1 cellular context compared by ENCODE assay signal in the genomic region with DNA sequence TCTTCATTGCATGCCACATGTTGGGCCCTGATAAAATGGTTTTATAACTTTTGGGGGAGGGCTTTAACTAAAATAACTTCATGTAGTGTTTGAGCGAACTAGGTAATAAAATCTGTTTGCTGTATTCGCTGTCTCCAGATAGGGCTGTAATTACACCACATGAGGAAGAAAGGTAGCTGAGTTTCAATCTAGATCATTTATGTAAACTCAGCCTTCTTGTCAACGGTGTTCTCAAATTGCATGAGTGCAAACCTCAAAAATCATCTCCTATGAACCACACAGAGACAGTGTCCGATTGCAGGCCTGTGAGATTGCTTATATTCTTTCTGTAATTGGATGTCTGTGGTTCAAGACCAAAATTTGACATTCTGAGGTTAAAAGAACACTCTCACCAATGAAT.
A peak's percentile ranks its signal among the peaks of the same experiment; 100 is the strongest.
TF ChIP-seq lines count a peak whose summit lies in the region.

No MANE protein-coding gene starts in this region.

TF ChIP-seq in HEK293, 187 proteins besides CTCF, POLR2A, EP300 and RAD21 (continued from another document):
- TF ChIP-seq ZNF19 (tag by site-specific recombination; IDR thresholded peaks at IDR 0.05; ENCODE audit: low read depth) (no peak), IKZF3 (tag by site-specific recombination; IDR thresholded peaks at IDR 0.05) (0 out of 2 replicates have a peak, but pooled peaks have one; percentile 13), ZNF843 (tag by site-specific recombination; IDR thresholded peaks at IDR 0.05) (peak; percentile 71), ZBTB8A (tag by site-specific recombination; IDR thresholded peaks at IDR 0.05) (peak; percentile 37; the same call in 1 of the 2 replicates), HOXC10 (CRISPR knock-in tag; IDR thresholded peaks at IDR 0.05) (no peak), KLF8 (tag by site-specific recombination; IDR thresholded peaks at IDR 0.05) (0 out of 2 replicates have a peak, but pooled peaks have one; percentile 33), GFI1B (tag by site-specific recombination; IDR thresholded peaks at IDR 0.05) (0 out of 2 replicates have a peak, but pooled peaks have one; percentile 31), TRIM28 (IDR thresholded peaks at IDR 0.05; ENCODE audit: borderline replicate concordance, low read length) (peak; percentile 85), OVOL3 (tag by site-specific recombination; IDR thresholded peaks at IDR 0.05) (peak; percentile 62; the same call in 1 of the 2 replicates), FEZF1 (tag by site-specific recombination; IDR thresholded peaks at IDR 0.05) (peak; percentile 66; the same call in 1 of the 2 replicates), SCRT1 (tag by site-specific recombination; IDR thresholded peaks at IDR 0.05; ENCODE audit: borderline replicate concordance) (0 out of 2 replicates have a peak, but pooled peaks have one; percentile 6), ZNF274 (IDR thresholded peaks at IDR 0.05; ENCODE audit: low read length) (no peak), ZNF274 (tag by site-specific recombination; IDR thresholded peaks at IDR 0.05; ENCODE audit: borderline replicate concordance) (no peak), ZNF558 (tag by site-specific recombination; IDR thresholded peaks at IDR 0.05) (no peak), ZNF629 (tag by site-specific recombination; IDR thresholded peaks at IDR 0.05) (0 out of 2 replicates have a peak, but pooled peaks have one; percentile 9), ZNF561 (tag by site-specific recombination; IDR thresholded peaks at IDR 0.05; ENCODE audit: borderline replicate concordance) (peak; percentile 63; the same call in 1 of the 2 replicates), OSR2 (tag by site-specific recombination; IDR thresholded peaks at IDR 0.05) (peak; percentile 93), ZNF335 (tag by site-specific recombination; conservative IDR thresholded peaks at IDR 0.05) (0 out of 2 replicates have a peak, but pooled peaks have one; percentile 11), ZBTB1 (tag by site-specific recombination; IDR thresholded peaks at IDR 0.05) (no peak)
- TF ChIP-seq, protein P1, sequence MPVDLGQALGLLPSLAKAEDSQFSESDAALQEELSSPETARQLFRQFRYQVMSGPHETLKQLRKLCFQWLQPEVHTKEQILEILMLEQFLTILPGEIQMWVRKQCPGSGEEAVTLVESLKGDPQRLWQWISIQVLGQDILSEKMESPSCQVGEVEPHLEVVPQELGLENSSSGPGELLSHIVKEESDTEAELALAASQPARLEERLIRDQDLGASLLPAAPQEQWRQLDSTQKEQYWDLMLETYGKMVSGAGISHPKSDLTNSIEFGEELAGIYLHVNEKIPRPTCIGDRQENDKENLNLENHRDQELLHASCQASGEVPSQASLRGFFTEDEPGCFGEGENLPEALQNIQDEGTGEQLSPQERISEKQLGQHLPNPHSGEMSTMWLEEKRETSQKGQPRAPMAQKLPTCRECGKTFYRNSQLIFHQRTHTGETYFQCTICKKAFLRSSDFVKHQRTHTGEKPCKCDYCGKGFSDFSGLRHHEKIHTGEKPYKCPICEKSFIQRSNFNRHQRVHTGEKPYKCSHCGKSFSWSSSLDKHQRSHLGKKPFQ (tag by site-specific recombination; IDR thresholded peaks at IDR 0.05), result 0 out of 2 replicates have a peak, but pooled peaks have one; percentile 21
- TF ChIP-seq, protein P2, sequence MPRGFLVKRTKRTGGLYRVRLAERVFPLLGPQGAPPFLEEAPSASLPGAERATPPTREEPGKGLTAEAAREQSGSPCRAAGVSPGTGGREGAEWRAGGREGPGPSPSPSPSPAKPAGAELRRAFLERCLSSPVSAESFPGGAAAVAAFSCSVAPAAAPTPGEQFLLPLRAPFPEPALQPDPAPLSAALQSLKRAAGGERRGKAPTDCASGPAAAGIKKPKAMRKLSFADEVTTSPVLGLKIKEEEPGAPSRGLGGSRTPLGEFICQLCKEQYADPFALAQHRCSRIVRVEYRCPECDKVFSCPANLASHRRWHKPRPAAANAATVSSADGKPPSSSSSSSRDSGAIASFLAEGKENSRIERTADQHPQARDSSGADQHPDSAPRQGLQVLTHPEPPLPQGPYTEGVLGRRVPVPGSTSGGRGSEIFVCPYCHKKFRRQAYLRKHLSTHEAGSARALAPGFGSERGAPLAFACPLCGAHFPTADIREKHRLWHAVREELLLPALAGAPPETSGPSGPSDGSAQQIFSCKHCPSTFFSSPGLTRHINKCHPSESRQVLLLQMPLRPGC (tag by site-specific recombination; IDR thresholded peaks at IDR 0.05), result 0 out of 2 replicates have a peak, but pooled peaks have one; percentile 25
- TF ChIP-seq, protein P3, sequence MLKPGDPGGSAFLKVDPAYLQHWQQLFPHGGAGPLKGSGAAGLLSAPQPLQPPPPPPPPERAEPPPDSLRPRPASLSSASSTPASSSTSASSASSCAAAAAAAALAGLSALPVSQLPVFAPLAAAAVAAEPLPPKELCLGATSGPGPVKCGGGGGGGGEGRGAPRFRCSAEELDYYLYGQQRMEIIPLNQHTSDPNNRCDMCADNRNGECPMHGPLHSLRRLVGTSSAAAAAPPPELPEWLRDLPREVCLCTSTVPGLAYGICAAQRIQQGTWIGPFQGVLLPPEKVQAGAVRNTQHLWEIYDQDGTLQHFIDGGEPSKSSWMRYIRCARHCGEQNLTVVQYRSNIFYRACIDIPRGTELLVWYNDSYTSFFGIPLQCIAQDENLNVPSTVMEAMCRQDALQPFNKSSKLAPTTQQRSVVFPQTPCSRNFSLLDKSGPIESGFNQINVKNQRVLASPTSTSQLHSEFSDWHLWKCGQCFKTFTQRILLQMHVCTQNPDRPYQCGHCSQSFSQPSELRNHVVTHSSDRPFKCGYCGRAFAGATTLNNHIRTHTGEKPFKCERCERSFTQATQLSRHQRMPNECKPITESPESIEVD (tag by site-specific recombination; IDR thresholded peaks at IDR 0.05), result peak; percentile 97
- TF ChIP-seq, protein P4, sequence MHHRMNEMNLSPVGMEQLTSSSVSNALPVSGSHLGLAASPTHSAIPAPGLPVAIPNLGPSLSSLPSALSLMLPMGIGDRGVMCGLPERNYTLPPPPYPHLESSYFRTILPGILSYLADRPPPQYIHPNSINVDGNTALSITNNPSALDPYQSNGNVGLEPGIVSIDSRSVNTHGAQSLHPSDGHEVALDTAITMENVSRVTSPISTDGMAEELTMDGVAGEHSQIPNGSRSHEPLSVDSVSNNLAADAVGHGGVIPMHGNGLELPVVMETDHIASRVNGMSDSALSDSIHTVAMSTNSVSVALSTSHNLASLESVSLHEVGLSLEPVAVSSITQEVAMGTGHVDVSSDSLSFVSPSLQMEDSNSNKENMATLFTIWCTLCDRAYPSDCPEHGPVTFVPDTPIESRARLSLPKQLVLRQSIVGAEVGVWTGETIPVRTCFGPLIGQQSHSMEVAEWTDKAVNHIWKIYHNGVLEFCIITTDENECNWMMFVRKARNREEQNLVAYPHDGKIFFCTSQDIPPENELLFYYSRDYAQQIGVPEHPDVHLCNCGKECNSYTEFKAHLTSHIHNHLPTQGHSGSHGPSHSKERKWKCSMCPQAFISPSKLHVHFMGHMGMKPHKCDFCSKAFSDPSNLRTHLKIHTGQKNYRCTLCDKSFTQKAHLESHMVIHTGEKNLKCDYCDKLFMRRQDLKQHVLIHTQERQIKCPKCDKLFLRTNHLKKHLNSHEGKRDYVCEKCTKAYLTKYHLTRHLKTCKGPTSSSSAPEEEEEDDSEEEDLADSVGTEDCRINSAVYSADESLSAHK (tag by site-specific recombination; IDR thresholded peaks at IDR 0.05), result peak; percentile 38; the same call in 1 of the 2 replicates
